ENCODE assay signal across 11 cellular contexts in the genomic region with DNA sequence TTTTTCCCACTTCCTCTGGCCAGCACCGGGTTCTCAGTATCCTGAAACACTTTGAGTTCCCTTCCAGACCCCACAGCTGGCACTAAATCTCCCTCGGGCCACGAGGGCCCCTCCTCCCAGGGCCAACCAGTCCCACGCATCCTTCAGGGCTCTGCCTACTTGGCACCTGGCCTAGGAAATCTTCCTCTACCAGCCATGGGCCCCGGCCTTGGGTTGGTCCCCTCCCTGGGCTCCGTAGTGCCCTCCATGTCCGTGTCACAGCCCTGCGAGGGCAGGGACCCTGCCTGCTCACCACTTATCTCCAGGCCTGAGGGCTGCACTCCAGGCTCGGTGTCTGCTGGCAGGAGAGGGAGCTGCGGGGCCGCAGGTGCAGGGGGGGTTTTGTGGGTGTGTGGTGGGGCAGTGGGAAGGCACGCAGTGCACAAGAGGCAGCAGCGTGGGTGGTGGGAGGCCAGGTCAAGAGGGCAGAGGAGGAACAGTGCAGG. TPM values are rescaled to one million over a fixed set of nuclear protein-coding genes. Genes with fewer than 3 reads are reported as not detected.
DNase-seq lines count a peak whose midpoint lies in the region; ATAC-seq and TF ChIP-seq lines count a peak whose summit lies in the region.
"Had no signal": no experiment of that assay in that cellular context is flagged by ENCODE, and none has a peak within 500 bp of the region (broad histone marks: within the 10 kb centered on the region; RNA-seq: fewer than 3 reads in every experiment).

No MANE protein-coding gene starts in this region.

- in situ Hi-C loops in Panc1 (cut with HindIII; ENCODE audit: low pct_unique_long_range_greater_than_20kb, low sequenced_read_pairs) = no loop called here

- ATAC-seq in Panc1 = peak; percentile 41
- no peak for ATAC-seq in GM19395 (IDR thresholded peaks at IDR 0.05; ENCODE audit: unreplicated experiment)
- no peak for ATAC-seq in GM21576 (IDR thresholded peaks at IDR 0.05; ENCODE audit: unreplicated experiment)

- CTCF ChIA-PET in CD4-positive, alpha-beta memory T cell (lab: Charles Lee; ENCODE audit: partially characterized antibody) = interaction anchor here (1.6 kb wide), 1 partner anchor 8 kb away, joined by 8 read pairs; no protein-coding TSS in a partner anchor
- CTCF ChIA-PET in Panc1 (lab: Charles Lee) = no interaction called here

- no peaks in the 10 kb centered on the region for H3K9me3 Mint-ChIP-seq in CD4-positive, alpha-beta memory T cell

- H3K27me3 Mint-ChIP-seq in CD4-positive, alpha-beta memory T cell = no peaks in the 10 kb centered on the region

- intact Hi-C loops in CD4-positive, alpha-beta memory T cell (cut with micrococcal nuclease) = no loop called here
- intact Hi-C loops in Panc1 (cut with micrococcal nuclease; ENCODE audit: unreplicated experiment) = no loop called here
- intact Hi-C loops in esophagus muscularis mucosa (cut with DNase I) = no loop called here
- intact Hi-C loops in sigmoid colon (cut with DNase I) = no loop called here

- no TSS peak for BruUV-seq in Panc1 (replicated peaks; lab: Mats Ljungman, UMichigan)

- TF ChIP-seq CTCF in Panc1 (IDR thresholded peaks at IDR 0.05) (no peak), esophagus muscularis mucosa (IDR thresholded peaks at IDR 0.05) (no peak), sigmoid colon (IDR thresholded peaks at IDR 0.05) (no peak)

- TF ChIP-seq EP300 in esophagus muscularis mucosa (IDR thresholded peaks at IDR 0.05) = no peak
- TF ChIP-seq EP300 in sigmoid colon (IDR thresholded peaks at IDR 0.05) = no peak

- H3K9me3 ChIP-seq in CD4-positive, alpha-beta memory T cell (ENCODE audit: control insufficient read depth in 1 of 2, low read length in 2 of 2) = no peaks in the 10 kb centered on the region
- H3K9me3 ChIP-seq in Panc1 (ENCODE audit: control insufficient read depth, insufficient read depth, low read depth, low read length) = no peaks in the 10 kb centered on the region
- H3K9me3 ChIP-seq in esophagus muscularis mucosa = no peaks in the 10 kb centered on the region
- no peaks in the 10 kb centered on the region for H3K9me3 ChIP-seq in sigmoid colon

- 20% methylated on average over 13 of the region's 13 CpGs for WGBS in esophagus muscularis mucosa
- 25 to 34% methylated on average over 13 of the region's 13 CpGs for WGBS in sigmoid colon, 2 donors

- H3K27me3 ChIP-seq in CD4-positive, alpha-beta memory T cell (ENCODE audit: insufficient read depth, low read length) = no peaks in the 10 kb centered on the region
- H3K27me3 ChIP-seq in Panc1 (ENCODE audit: control insufficient read depth, insufficient read depth, low read length) (no peaks in the 10 kb centered on the region), esophagus muscularis mucosa (no peaks in the 10 kb centered on the region), sigmoid colon (no peaks in the 10 kb centered on the region)

- H3K4me3 ChIP-seq in CD4-positive, alpha-beta memory T cell (ENCODE audit: low read length in 2 of 2) = no peak overlapping the region
- H3K4me3 ChIP-seq in Panc1 (ENCODE audit: low read depth in 2 of 2, low read length in 2 of 2) = no peak overlapping the region
- no peak overlapping the region for H3K4me3 ChIP-seq in esophagus muscularis mucosa
- no peak overlapping the region for H3K4me3 ChIP-seq in sigmoid colon

- peaks cover 61% of the 10 kb centered on the region for H3K4me1 ChIP-seq in CD4-positive, alpha-beta memory T cell (ENCODE audit: insufficient read depth, low read length)
- no peaks in the 10 kb centered on the region for H3K4me1 ChIP-seq in Panc1 (ENCODE audit: control insufficient read depth, insufficient read depth, low read length)
- peaks cover 40 to 66% (median 58%) of the 10 kb centered on the region in 4 donors for H3K4me1 ChIP-seq in esophagus muscularis mucosa
- H3K4me1 ChIP-seq in sigmoid colon = peaks cover 0 to 36% (median 23%) of the 10 kb centered on the region in 4 donors

- TF ChIP-seq POLR2A in esophagus muscularis mucosa (IDR thresholded peaks at IDR 0.05; ENCODE audit: low read depth) (no peak), sigmoid colon (IDR thresholded peaks at IDR 0.05) (no peak)

- DNase-seq in CD4-positive, alpha-beta memory T cell = no peak
- no peak for DNase-seq in Panc1 (ENCODE audit: low read depth, low spot score)
- DNase-seq in esophagus muscularis mucosa (ENCODE audit: extremely low spot score) = no peak
- DNase-seq in sigmoid colon = no peak
- no peak for DNase-seq in NOMO-1 (lab: John Stamatoyannopoulos, UW; ENCODE audit: unreplicated experiment in 2 of 2)
- no peak for DNase-seq in stimulated activated CD4-positive, alpha-beta T cell treated with anti-CD3 and anti-CD28 coated beads, Interleukin-12 subunit alpha, Interleukin-12 subunit beta, amount 100 ng/mL, for 4 hours
- DNase-seq: mesendoderm; NCI-H774; stimulated activated CD4-positive, alpha-beta T cell treated with anti-CD3 and anti-CD28 coated beads, Interleukin-2, amount 100 ng/mL, for 24 hours had no signal

- H3K36me3 ChIP-seq in CD4-positive, alpha-beta memory T cell (ENCODE audit: insufficient read depth, low read length) = peaks cover 30% of the 10 kb centered on the region
- H3K36me3 ChIP-seq in Panc1 (ENCODE audit: control insufficient read depth, insufficient read depth, low read length) = no peaks in the 10 kb centered on the region
- H3K36me3 ChIP-seq in esophagus muscularis mucosa = peaks cover 3 to 26% (median 12%) of the 10 kb centered on the region in 4 donors
- H3K36me3 ChIP-seq in sigmoid colon = peaks cover 0 to 3% (median 1%) of the 10 kb centered on the region in 4 donors

- no peak overlapping the region for H3K27ac ChIP-seq in CD4-positive, alpha-beta memory T cell (ENCODE audit: low read depth, low read length)
- no peak overlapping the region for H3K27ac ChIP-seq in Panc1 (ENCODE audit: low read length)
- H3K27ac ChIP-seq in esophagus muscularis mucosa (replicated peaks in 1 of 4) = peak overlapping the region; percentile 54 to 67 (median 60)
- H3K27ac ChIP-seq in sigmoid colon = peak overlapping the region; percentile 21 to 52 (median 38)

- POLR2A ChIA-PET in CD4-positive, alpha-beta memory T cell (lab: Charles Lee; ENCODE audit: partially characterized antibody) = interaction anchor here (1.4 to 1.5 kb wide), 2 partner anchors 7 to 8 kb away, joined by 4 to 6 read pairs; no protein-coding TSS in a partner anchor
- POLR2A ChIA-PET in Panc1 (lab: Charles Lee) = no interaction called here

- peaks cover 13 to 59% of the 10 kb centered on the region in 2 donors for H3K36me3 Mint-ChIP-seq in CD4-positive, alpha-beta memory T cell

- peak overlapping the region in 6 of 7 donors; percentile 17 to 78 (median 65) for H3K27ac Mint-ChIP-seq in CD4-positive, alpha-beta memory T cell

- H3K4me1 Mint-ChIP-seq in CD4-positive, alpha-beta memory T cell = peaks cover 43 to 70% (median 52%) of the 10 kb centered on the region in 4 donors

- peak overlapping the region in 1 of 8 donors; percentile 31 for H3K4me3 Mint-ChIP-seq in CD4-positive, alpha-beta memory T cell

RNA-seq across cellular contexts. Expression of gene CDH22, which starts 48.8 kb away (rescaled TPM):
- total RNA-seq in CD4-positive, alpha-beta memory T cell = not detected
- polyA plus RNA-seq in CD4-positive, alpha-beta memory T cell = not detected
- total RNA-seq in Panc1 (2021; ENCODE audit: unreplicated experiment) = not detected
- not detected for polyA plus RNA-seq in Panc1 (2012; ENCODE audit: insufficient read length)
- under 1 TPM in 3 of 4 donors, not detected in 1; 0.17 to 0.69 (median 0.42) TPM for total RNA-seq in esophagus muscularis mucosa
- under 1 TPM in 2 of 4 donors, not detected in 2; 0.41 to 0.55 TPM for total RNA-seq in sigmoid colon
- polyA plus RNA-seq in sigmoid colon = under 1 TPM in 1 of 3 donors, not detected in 2; 0.06 TPM

RNA-seq across cellular contexts. Expression of gene ELMO2, which starts 49.3 kb away (rescaled TPM):
- total RNA-seq in CD4-positive, alpha-beta memory T cell = 10 to 100 TPM; 65.1 to 70.7 TPM
- 10 to 100 TPM; 52.5 to 98.9 TPM for polyA plus RNA-seq in CD4-positive, alpha-beta memory T cell
- total RNA-seq in Panc1 (2021; ENCODE audit: unreplicated experiment) (40.4 TPM), esophagus muscularis mucosa (10 to 100 TPM; 35.3 to 61.4 (median 51.8) TPM), sigmoid colon (10 to 100 TPM; 40.3 to 52.1 (median 46.2) TPM)
- polyA plus RNA-seq in Panc1 (2012; ENCODE audit: insufficient read length) = 29.1 TPM
- polyA plus RNA-seq in sigmoid colon = 10 to 100 TPM; 13.2 to 19.2 (median 13.8) TPM

Comparison
In these comparisons a context has a peak if more than half of its experiments do, and no peak if none do; other contexts are left out.
1. H3K27ac ChIP-seq: peak in esophagus muscularis mucosa (4 of 4) and sigmoid colon (4 of 4); none in CD4-positive, alpha-beta memory T cell (single experiment) and Panc1 (single experiment).